In genomic region chr7:148738737-148739535, GRCh38 we compare ENCODE assay signal across 15 cellular contexts. TPM values are rescaled to one million over a fixed set of nuclear protein-coding genes. Genes with fewer than 3 reads are reported as not detected.
DNase-seq lines count a peak whose midpoint lies in the region; ATAC-seq, FAIRE-seq and TF ChIP-seq lines count a peak whose summit lies in the region.
"Had no signal": no experiment of that assay in that cellular context is flagged by ENCODE, and none has a peak within 500 bp of the region (broad histone marks: within the 10 kb centered on the region; RNA-seq: fewer than 3 reads in every experiment).

No MANE protein-coding gene starts in this region.

- no peak overlapping the region for H3K4me3 Mint-ChIP-seq in natural killer cell
- no peak overlapping the region for H3K4me3 Mint-ChIP-seq in natural killer cell treated with Interleukin-12 subunit alpha and Interleukin-12 subunit beta and Interleukin-15 and Interleukin-18, amount 100 ng/mL, for 72 hours
- H3K4me3 Mint-ChIP-seq: activated CD8-positive, alpha-beta memory T cell treated with anti-CD3 and anti-CD28 coated beads, Interleukin-2, amount 10 ng/mL, durations not matched to agents 7 days and 5 days; activated naive CD4-positive, alpha-beta T cell treated with anti-CD3 and anti-CD28 coated beads, Interleukin-2, amount 10 ng/mL, durations not matched to agents 7 days and 5 days had no signal

- no peaks in the 10 kb centered on the region for H3K27me3 ChIP-seq in MG63
- H3K27me3 ChIP-seq: gastroesophageal sphincter had no signal

- H3K9me3 Mint-ChIP-seq in natural killer cell, result peaks cover 0 to under 1% of the 10 kb centered on the region in 2 donors
- no peaks in the 10 kb centered on the region for H3K9me3 Mint-ChIP-seq in natural killer cell treated with Interleukin-12 subunit alpha and Interleukin-12 subunit beta and Interleukin-15 and Interleukin-18, amount 100 ng/mL, for 72 hours

- H3K27me3 Mint-ChIP-seq in natural killer cell (ENCODE audit: low read depth in 2 of 2), result no peaks in the 10 kb centered on the region
- no peaks in the 10 kb centered on the region for H3K27me3 Mint-ChIP-seq in natural killer cell treated with Interleukin-12 subunit alpha and Interleukin-12 subunit beta and Interleukin-15 and Interleukin-18, amount 100 ng/mL, for 72 hours
- H3K27me3 Mint-ChIP-seq: activated CD8-positive, alpha-beta memory T cell treated with anti-CD3 and anti-CD28 coated beads, Interleukin-2, amount 10 ng/mL, durations not matched to agents 7 days and 5 days; activated naive CD4-positive, alpha-beta T cell treated with anti-CD3 and anti-CD28 coated beads, Interleukin-2, amount 10 ng/mL, durations not matched to agents 7 days and 5 days had no signal

- ATAC-seq in natural killer cell, result no peak
- no peak for ATAC-seq in natural killer cell treated with Interleukin-12 subunit alpha and Interleukin-12 subunit beta and Interleukin-15 and Interleukin-18, amount 100 ng/mL, for 72 hours
- no peak for ATAC-seq in GM21619 (IDR thresholded peaks at IDR 0.05; ENCODE audit: unreplicated experiment)
- ATAC-seq: activated CD8-positive, alpha-beta memory T cell treated with anti-CD3 and anti-CD28 coated beads, Interleukin-2, amount 10 ng/mL, durations not matched to agents 7 days and 5 days; gastroesophageal sphincter had no signal

- no peaks in the 10 kb centered on the region for H3K4me1 ChIP-seq in kidney (ENCODE audit: control insufficient read depth in 1 of 2, insufficient read depth in 1 of 2, low read depth in 1 of 2, low read length in 2 of 2)

- H3K27ac Mint-ChIP-seq in natural killer cell, result peak overlapping the region; percentile 16 to 54
- H3K27ac Mint-ChIP-seq in natural killer cell treated with Interleukin-12 subunit alpha and Interleukin-12 subunit beta and Interleukin-15 and Interleukin-18, amount 100 ng/mL, for 72 hours, result no peak overlapping the region
- H3K27ac Mint-ChIP-seq: activated CD8-positive, alpha-beta memory T cell treated with anti-CD3 and anti-CD28 coated beads, Interleukin-2, amount 10 ng/mL, durations not matched to agents 7 days and 5 days; activated naive CD4-positive, alpha-beta T cell treated with anti-CD3 and anti-CD28 coated beads, Interleukin-2, amount 10 ng/mL, durations not matched to agents 7 days and 5 days had no signal

- H3K4me1 Mint-ChIP-seq in natural killer cell, result peaks cover 31 to 44% of the 10 kb centered on the region in 2 donors
- peaks cover 16 to 21% of the 10 kb centered on the region in 2 donors for H3K4me1 Mint-ChIP-seq in natural killer cell treated with Interleukin-12 subunit alpha and Interleukin-12 subunit beta and Interleukin-15 and Interleukin-18, amount 100 ng/mL, for 72 hours (ENCODE audit: low read depth in 2 of 2)

- intact Hi-C loops in natural killer cell (cut with micrococcal nuclease), result no loop called here
- intact Hi-C loops in kidney (cut with DNase I), result no loop called here

- DNase-seq in natural killer cell (no peak), amniotic stem cell (lab: John Stamatoyannopoulos, UW) (peak; percentile 9), kidney tubule cell (ENCODE audit: low spot score) (peak; percentile 40), MG63 (no peak), NCI-H2081 treated with DMSO at 0.1 percent for 48 hours (lab: John Stamatoyannopoulos, UW) (no peak), kidney (no peak)
- no peak for DNase-seq in natural killer cell treated with Interleukin-12 subunit alpha and Interleukin-12 subunit beta and Interleukin-15 and Interleukin-18, amount 100 ng/mL, for 72 hours (ENCODE audit: low spot score)
- DNase-seq: activated CD4-positive, CD25-positive, alpha-beta regulatory T cell; activated CD8-positive, alpha-beta memory T cell treated with anti-CD3 and anti-CD28 coated beads, Interleukin-2, amount 10 ng/mL, durations not matched to agents 7 days and 5 days; activated naive CD4-positive, alpha-beta T cell treated with anti-CD3 and anti-CD28 coated beads, Interleukin-2, amount 10 ng/mL, durations not matched to agents 7 days and 5 days; NK-92 treated with Interleukin-12 subunit alpha and Interleukin-12 subunit beta, amount 100 ng/mL, for 24 hours; T-helper 2 cell had no signal

- H3K27ac ChIP-seq in kidney (ENCODE audit: low read depth in 2 of 2, low read length in 2 of 2), result no peak overlapping the region
- H3K27ac ChIP-seq: gastroesophageal sphincter had no signal

- H3K9me3 ChIP-seq in MG63 (no peaks in the 10 kb centered on the region), kidney (ENCODE audit: control insufficient read depth in 1 of 2, low read length in 2 of 2) (no peaks in the 10 kb centered on the region)
- H3K9me3 ChIP-seq: gastroesophageal sphincter had no signal

- no peak for FAIRE-seq in kidney (lab: Jason Lieb, UNC)
- FAIRE-seq: D721Med had no signal

- H3K9ac ChIP-seq in kidney (ENCODE audit: low read length in 2 of 2), result no peak overlapping the region

- H3K4me3 ChIP-seq in MG63, result no peak overlapping the region
- no peak overlapping the region for H3K4me3 ChIP-seq in kidney (ENCODE audit: low read length in 2 of 2)
- H3K4me3 ChIP-seq: gastroesophageal sphincter had no signal

- TF ChIP-seq CTCF in natural killer cell (IDR thresholded peaks at IDR 0.05), result no peak
- TF ChIP-seq CTCF in kidney (IDR thresholded peaks at IDR 0.05; ENCODE audit: borderline replicate concordance, extremely low read depth, insufficient read depth), result no peak

- H3K36me3 ChIP-seq in MG63 (peaks cover 30% of the 10 kb centered on the region), kidney (ENCODE audit: control insufficient read depth in 1 of 2, insufficient read depth in 2 of 2, low read length in 2 of 2) (peaks cover 10 to 17% of the 10 kb centered on the region in 2 donors)

- H3K36me3 Mint-ChIP-seq in natural killer cell, result peaks cover 6% of the 10 kb centered on the region
- H3K36me3 Mint-ChIP-seq in natural killer cell treated with Interleukin-12 subunit alpha and Interleukin-12 subunit beta and Interleukin-15 and Interleukin-18, amount 100 ng/mL, for 72 hours, result peaks cover 34% of the 10 kb centered on the region

RNA-seq across cellular contexts. Expression of gene CUL1, which starts 40.2 kb away (rescaled TPM):
- total RNA-seq in natural killer cell (10 to 100 TPM; 37.4 to 45.1 (median 43.2) TPM), kidney (37.6 TPM)
- total RNA-seq in natural killer cell treated with Interleukin-12 subunit alpha and Interleukin-12 subunit beta and Interleukin-15 and Interleukin-18, amount 100 ng/mL, for 72 hours, result 10 to 100 TPM; 59.5 to 69.5 TPM
- total RNA-seq in MG63 (2014; rRNA removed; shearing (Covaris generic); ENCODE audit: low replicate concordance), result 32.0 and 37.7 TPM in 2 replicates
- polyA plus RNA-seq in kidney (ENCODE audit: insufficient read depth, low read depth, low replicate concordance), result 23.4 TPM

Comparison
In these comparisons a context has a peak if more than half of its experiments do, and no peak if none do; other contexts are left out.
1. H3K27ac Mint-ChIP-seq: peak in natural killer cell (2 of 2); none in natural killer cell treated with Interleukin-12 subunit alpha and Interleukin-12 subunit beta and Interleukin-15 and Interleukin-18, amount 100 ng/mL, for 72 hours (0 of 2).
2. DNase-seq: peak in amniotic stem cell (single experiment) and kidney tubule cell (single experiment); none in natural killer cell (single experiment), natural killer cell treated with Interleukin-12 subunit alpha and Interleukin-12 subunit beta and Interleukin-15 and Interleukin-18, amount 100 ng/mL, for 72 hours (single experiment), MG63 (single experiment), NCI-H2081 treated with DMSO at 0.1 percent for 48 hours (single experiment) and kidney (single experiment).